9 cellular contexts compared by ENCODE assay signal in the genomic region with DNA sequence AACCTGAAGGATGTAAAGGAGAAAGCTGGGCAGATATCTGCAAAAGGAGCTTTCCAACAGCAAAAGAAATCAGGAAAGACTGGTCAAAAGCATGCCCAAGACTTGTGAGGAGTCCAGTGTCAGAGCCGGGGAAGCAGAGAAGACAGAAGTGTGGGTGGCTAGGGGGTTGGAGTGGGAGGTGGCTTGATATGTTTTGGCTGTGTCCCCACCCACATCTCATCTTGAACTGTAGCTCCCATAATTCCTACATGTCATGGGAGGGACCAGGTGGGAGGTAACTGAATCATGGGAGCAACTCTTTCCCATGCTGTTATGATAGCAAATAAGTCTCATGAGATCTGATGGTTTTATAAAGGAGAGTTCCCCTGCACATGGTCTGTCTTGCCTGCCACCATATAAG.
"Had no signal": no experiment of that assay in that cellular context is flagged by ENCODE, and none has a peak within 500 bp of the region (broad histone marks: within the 10 kb centered on the region; RNA-seq: fewer than 3 reads in every experiment).

No MANE protein-coding gene starts in this region.

- FAIRE-seq: HepG2, HTR-8/SVneo, K562 had no signal

- H3K4me3 ChIP-seq: K562 had no signal

- H3K9ac ChIP-seq: KMS-11 had no signal

- H3K4me3 Mint-ChIP-seq: IgD-negative memory B cell had no signal

- H3K27ac Mint-ChIP-seq: IgD-negative memory B cell had no signal

- DNase-seq: IMR-90, KBM-7, KG1 had no signal

- H3K27ac ChIP-seq: HL-60, KMS-11 had no signal

- H3K4me2 ChIP-seq: KMS-11 had no signal
